ENCODE assay signal across 10 cellular contexts in the genomic region with DNA sequence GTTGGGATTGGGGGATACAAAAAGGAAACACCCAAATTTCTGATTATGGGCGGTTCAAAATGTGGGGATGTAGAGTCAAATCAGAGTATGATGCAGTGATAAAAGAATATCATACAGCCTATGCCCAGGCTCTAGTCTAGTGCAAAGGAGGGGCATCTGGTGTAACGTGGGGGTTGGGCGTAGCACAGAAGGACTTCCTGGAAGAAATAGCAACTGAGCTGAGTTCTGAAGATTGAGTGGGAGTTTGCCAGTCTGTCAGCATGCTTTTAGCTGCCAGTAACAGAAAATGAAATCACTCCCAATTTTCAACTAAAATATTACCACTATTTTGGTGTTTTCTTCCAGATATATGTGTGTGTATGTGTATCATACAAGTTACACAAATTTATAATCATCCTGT.
DNase-seq lines count a peak whose midpoint lies in the region; ATAC-seq and TF ChIP-seq lines count a peak whose summit lies in the region.
"Had no signal": no experiment of that assay in that cellular context is flagged by ENCODE, and none has a peak within 500 bp of the region (broad histone marks: within the 10 kb centered on the region; RNA-seq: fewer than 3 reads in every experiment).

No MANE protein-coding gene starts in this region.

- no peak overlapping the region for H3K4me3 ChIP-seq in RWPE2 (ENCODE audit: severe bottlenecking)
- no peak overlapping the region for H3K4me3 ChIP-seq in epithelial cell of esophagus (ENCODE audit: low read length)
- H3K4me3 ChIP-seq in heart right ventricle, result no peak overlapping the region
- H3K4me3 ChIP-seq: transverse colon had no signal

- H3K4me1 ChIP-seq in RWPE2 (ENCODE audit: insufficient read depth, poor library complexity, severe bottlenecking) (peaks cover 61% of the 10 kb centered on the region), heart right ventricle (peaks cover 0 to 12% (median 0%) of the 10 kb centered on the region in 9 donors)

- intact Hi-C loops in heart right ventricle (cut with DNase I), result no loop called here

- peak overlapping the region; percentile 98 for H3K27ac ChIP-seq in RWPE2 (ENCODE audit: poor library complexity, severe bottlenecking)
- no peak overlapping the region for H3K27ac ChIP-seq in heart right ventricle

- ATAC-seq in RWPE2 (ENCODE audit: low read depth), result peak; percentile 49; the same call in 1 of the 3 replicates
- ATAC-seq in heart right ventricle, result no peak

- no peak for TF ChIP-seq CTCF in RWPE2 (IDR thresholded peaks at IDR 0.05; ENCODE audit: poor library complexity, severe bottlenecking)
- TF ChIP-seq CTCF in epithelial cell of esophagus (IDR thresholded peaks at IDR 0.05; ENCODE audit: insufficient read depth, low read depth, low read length, missing control alignments), result no peak
- no peak for TF ChIP-seq CTCF in heart right ventricle (IDR thresholded peaks at IDR 0.05)

- DNase-seq in NCI-H2171 treated with DMSO at 0.1 percent for 48 hours (lab: John Stamatoyannopoulos, UW), result peak; percentile 9
- no peak for DNase-seq in NCI-H2171 (lab: John Stamatoyannopoulos, UW)
- no peak for DNase-seq in RWPE2 (ENCODE audit: low spot score)
- DNase-seq in epithelial cell of esophagus (ENCODE audit: low read depth), result peak; percentile 58
- peak; percentile 18 for DNase-seq in stimulated activated CD4-positive, alpha-beta T cell treated with anti-CD3 and anti-CD28 coated beads, Interleukin-4, amount 100 ng/mL, for 1 hour
- no peak for DNase-seq in heart right ventricle
- DNase-seq in HCEC 1CT, result no peak
- DNase-seq in NCI-H345 treated with DMSO at 0.1 percent for 48 hours (lab: John Stamatoyannopoulos, UW; ENCODE audit: unreplicated experiment), result no peak
- DNase-seq: 8988T, transverse colon had no signal

- H3K27me3 ChIP-seq in RWPE2 (ENCODE audit: insufficient read depth, poor library complexity, severe bottlenecking) (no peaks in the 10 kb centered on the region), heart right ventricle (no peaks in the 10 kb centered on the region)
- H3K27me3 ChIP-seq: transverse colon had no signal

- WGBS in heart right ventricle, 2 donors, result 74 to 84% methylated on average over 3 of the region's 3 CpGs

- H3K36me3 ChIP-seq in RWPE2 (ENCODE audit: low read depth) (peaks cover 15% of the 10 kb centered on the region), heart right ventricle (peaks cover 0 to 15% (median 0%) of the 10 kb centered on the region in 9 donors)
- H3K36me3 ChIP-seq: transverse colon had no signal

- no peaks in the 10 kb centered on the region for H3K9me3 ChIP-seq in RWPE2 (ENCODE audit: severe bottlenecking)
- H3K9me3 ChIP-seq in heart right ventricle, result no peaks in the 10 kb centered on the region
- H3K9me3 ChIP-seq: transverse colon had no signal

Comparison
In these comparisons a context has a peak if more than half of its experiments do, and no peak if none do; other contexts are left out.
1. DNase-seq: peak in NCI-H2171 treated with DMSO at 0.1 percent for 48 hours (single experiment), epithelial cell of esophagus (single experiment) and stimulated activated CD4-positive, alpha-beta T cell treated with anti-CD3 and anti-CD28 coated beads, Interleukin-4, amount 100 ng/mL, for 1 hour (single experiment); none in NCI-H2171 (single experiment), RWPE2 (single experiment), heart right ventricle (0 of 2), HCEC 1CT (single experiment) and NCI-H345 treated with DMSO at 0.1 percent for 48 hours (single experiment).